12 cellular contexts compared by ENCODE assay signal in genomic region chr3:184305577-184305976, GRCh38. TPM values are rescaled to one million over a fixed set of nuclear protein-coding genes. Genes with fewer than 3 reads are reported as not detected.
DNase-seq lines count a peak whose midpoint lies in the region; ATAC-seq, FAIRE-seq and TF ChIP-seq lines count a peak whose summit lies in the region.
"Had no signal": no experiment of that assay in that cellular context is flagged by ENCODE, and none has a peak within 500 bp of the region (broad histone marks: within the 10 kb centered on the region; RNA-seq: fewer than 3 reads in every experiment).

No MANE protein-coding gene starts in this region.

- DNase-seq in DMS 273 (lab: John Stamatoyannopoulos, UW; ENCODE audit: unreplicated experiment) (peak; percentile 58), DMS 273 treated with DMSO at 0.1 percent for 48 hours (lab: John Stamatoyannopoulos, UW) (no peak), MM.1S (no peak), bronchial epithelial cell (ENCODE audit: low read depth) (peak; percentile 12), osteoblast (ENCODE audit: insufficient read length, low spot score, missing footprints) (peak; percentile 48), cerebellum (ENCODE audit: low spot score) (no peak)
- no peak for DNase-seq in stimulated activated CD4-positive, alpha-beta T cell treated with anti-CD3 and anti-CD28 coated beads, Interleukin-2, amount 100 ng/mL, for 48 hours
- DNase-seq: 8988T; activated CD4-positive, CD25-positive, alpha-beta regulatory T cell had no signal

- H3K4me2 ChIP-seq in MM.1S (ENCODE audit: low read depth, low read length) (no peak overlapping the region), osteoblast (ENCODE audit: insufficient read depth, low read length) (no peak overlapping the region)

- H3K79me2 ChIP-seq in MM.1S (ENCODE audit: low read length) (peaks cover 44% of the 10 kb centered on the region), osteoblast (ENCODE audit: insufficient read depth, low read length) (peaks cover 45% of the 10 kb centered on the region)

- no peak for ATAC-seq in GM18505 (IDR thresholded peaks at IDR 0.05; ENCODE audit: unreplicated experiment)

- no peaks in the 10 kb centered on the region for H3F3A ChIP-seq in MM.1S (ENCODE audit: insufficient read depth, low read length)

- TF ChIP-seq CTCF in MM.1S (IDR thresholded peaks at IDR 0.05; ENCODE audit: low read length) (peak; percentile 54), bronchial epithelial cell (IDR thresholded peaks at IDR 0.05; ENCODE audit: insufficient read depth, low read length, severe bottlenecking) (peak; percentile 14), osteoblast (IDR thresholded peaks at IDR 0.05; ENCODE audit: extremely low read depth, low read depth, low read length) (peak; percentile 45)

- peak; percentile 64 for FAIRE-seq in bronchial epithelial cell (lab: Jason Lieb, UNC)

- H3K4me1 ChIP-seq in MM.1S (ENCODE audit: low read length) = peaks cover 1% of the 10 kb centered on the region
- peaks cover 4% of the 10 kb centered on the region for H3K4me1 ChIP-seq in osteoblast (ENCODE audit: insufficient read depth, low read length)

- H3K4me3 ChIP-seq in MM.1S (ENCODE audit: low read length) (no peak overlapping the region), bronchial epithelial cell (ENCODE audit: low read depth, low read length) (no peak overlapping the region), osteoblast (ENCODE audit: insufficient read depth, low read length) (no peak overlapping the region)

- H3K36me3 ChIP-seq in MM.1S (replicated peaks; ENCODE audit: insufficient read depth, low read length) (peaks cover 67% of the 10 kb centered on the region), bronchial epithelial cell (ENCODE audit: control insufficient read depth, insufficient read depth, low read length) (peaks cover 47% of the 10 kb centered on the region), osteoblast (ENCODE audit: insufficient read depth, low read length) (peaks cover 82% of the 10 kb centered on the region)

- H3K27me3 ChIP-seq in MM.1S (replicated peaks; ENCODE audit: insufficient read depth, low read length) (no peaks in the 10 kb centered on the region), bronchial epithelial cell (ENCODE audit: control insufficient read depth, insufficient read depth, low read length) (no peaks in the 10 kb centered on the region), osteoblast (ENCODE audit: insufficient read depth, low read length) (no peaks in the 10 kb centered on the region)

- H2AFZ ChIP-seq in MM.1S (ENCODE audit: low read length) = no peak overlapping the region
- no peak overlapping the region for H2AFZ ChIP-seq in osteoblast (ENCODE audit: low read length)

- H3K9me2 ChIP-seq in MM.1S (replicated peaks; ENCODE audit: insufficient read depth, low read length) = no peaks in the 10 kb centered on the region

- H3K9me3 ChIP-seq in MM.1S (replicated peaks; ENCODE audit: insufficient read depth, low read length) (no peaks in the 10 kb centered on the region), osteoblast (ENCODE audit: low read depth, low read length) (no peaks in the 10 kb centered on the region)

- H4K20me1 ChIP-seq in MM.1S (ENCODE audit: insufficient read depth, low read length) = no peaks in the 10 kb centered on the region
- H4K20me1 ChIP-seq in osteoblast (ENCODE audit: insufficient read depth, low read length) = peaks cover 34% of the 10 kb centered on the region

- no peak for TF ChIP-seq POLR2A in GM18505 (IDR thresholded peaks at IDR 0.05; ENCODE audit: borderline replicate concordance, extremely low read depth, insufficient read depth, insufficient read length)

- no peak overlapping the region for H3K27ac ChIP-seq in MM.1S (ENCODE audit: low read length)
- H3K27ac ChIP-seq in osteoblast (ENCODE audit: low read depth, low read length) = no peak overlapping the region

- no peak overlapping the region for H3K9ac ChIP-seq in MM.1S (ENCODE audit: low read length)

RNA-seq across cellular contexts. Expression of gene PSMD2, which starts 6.5 kb away (rescaled TPM):
- total RNA-seq in bronchial epithelial cell (507 and 526 TPM in 2 replicates), osteoblast (259 and 301 TPM in 2 replicates), cerebellum (188 TPM)

RNA-seq across cellular contexts. Expression of gene EIF4G1, which starts 8.8 kb away (rescaled TPM):
- total RNA-seq in bronchial epithelial cell (244 and 339 TPM in 2 replicates), osteoblast (215 and 245 TPM in 2 replicates), cerebellum (83.3 TPM)

RNA-seq across cellular contexts. Expression of gene ECE2, which starts 29.8 kb away (rescaled TPM):
- total RNA-seq in bronchial epithelial cell = not detected in 2 replicates
- not detected in 2 replicates for total RNA-seq in osteoblast
- 10.1 TPM for total RNA-seq in cerebellum
- total RNA-seq: dermis microvascular lymphatic vessel endothelial cell, myocyte had no signal

RNA-seq across cellular contexts. Expression of gene FAM131A, which starts 31.8 kb away (rescaled TPM):
- 18.2 and 25.5 TPM in 2 replicates for total RNA-seq in bronchial epithelial cell
- 9.8 and 10.6 TPM in 2 replicates for total RNA-seq in osteoblast
- total RNA-seq in cerebellum = 28.6 TPM

RNA-seq across cellular contexts. Expression of gene CAMK2N2, which starts 44.2 kb away (rescaled TPM):
- total RNA-seq in bronchial epithelial cell = not detected in 2 replicates
- total RNA-seq in osteoblast = not detected in 2 replicates
- 5.8 TPM for total RNA-seq in cerebellum
- total RNA-seq: dermis microvascular lymphatic vessel endothelial cell, myocyte had no signal

Comparison
In these comparisons a context has a peak if more than half of its experiments do, and no peak if none do; other contexts are left out.
1. DNase-seq: peak in DMS 273 (single experiment), bronchial epithelial cell (single experiment) and osteoblast (single experiment); none in DMS 273 treated with DMSO at 0.1 percent for 48 hours (single experiment), MM.1S (single experiment), stimulated activated CD4-positive, alpha-beta T cell treated with anti-CD3 and anti-CD28 coated beads, Interleukin-2, amount 100 ng/mL, for 48 hours (0 of 2) and cerebellum (single experiment).
2. RNA of gene ECE2, which starts 29.8 kb away (total RNA-seq): 10.1 TPM in cerebellum (single experiment); not detected in bronchial epithelial cell and not detected in osteoblast; every median in the first group is over 10 times any median in the second.
3. Peak in every context shown above with its lines, with median percentiles within 50 percentile points of each other: CTCF ChIP-seq.